ENCODE assay signal across 8 cellular contexts in genomic region chr19:12796146-12797071, GRCh38. TPM values are rescaled to one million over a fixed set of nuclear protein-coding genes. Genes with fewer than 3 reads are reported as not detected.
DNase-seq lines count a peak whose midpoint lies in the region; ATAC-seq and TF ChIP-seq lines count a peak whose summit lies in the region.

No MANE protein-coding gene starts in this region.

- POLR2A ChIA-PET in WTC11 (lab: Charles Lee) = interaction anchor here (0.6 to 1.7 kb wide), 5 partner anchors 18 to 917 kb away, joined by 3 to 12 read pairs (median 3); no protein-coding TSS in a partner anchor

- CTCF ChIA-PET in WTC11 (lab: Charles Lee) = interaction anchor here (0.5 to 14.0 kb wide), 20 partner anchors 10 to 138 kb away, joined by 3 to 341 read pairs (median 6); partner anchors contain the start of genes RNASEH2A and TRIR

- peak; percentile 67 for DNase-seq in GM13977 (ENCODE audit: low spot score)
- peak; percentile 56 for DNase-seq in NCI-H226
- DNase-seq in WTC11 (ENCODE audit: low spot score) = peak; percentile 86
- peak; percentile 78 for DNase-seq in cerebellum (ENCODE audit: low spot score)
- DNase-seq in kidney tubule cell (ENCODE audit: low spot score) = peak; percentile 84
- DNase-seq in stimulated activated CD4-positive, alpha-beta T cell treated with anti-CD3 and anti-CD28 coated beads, Interleukin-2, amount 100 ng/mL, for 24 hours = peak; percentile 79 to 80
- DNase-seq in COLO829 (ENCODE audit: low spot score) = no peak

- H3K27ac ChIP-seq in 22Rv1 = peak overlapping the region; percentile 98

- TF ChIP-seq CTCF in 22Rv1 (IDR thresholded peaks at IDR 0.05) (peak; percentile 92), GM13977 (IDR thresholded peaks at IDR 0.05; ENCODE audit: extremely low read depth, insufficient read depth, missing control alignments) (peak; percentile 98), WTC11 (IDR thresholded peaks at IDR 0.05) (peak; percentile 84)

- in situ Hi-C loops in GM13977 (cut with MboI; ENCODE audit: low pct_unique_long_range_greater_than_20kb, low sequenced_read_pairs, unreplicated experiment) = no loop called here

- peak overlapping the region; percentile 43; the same call in 1 of the 2 replicates for H3K4me3 Mint-ChIP-seq in WTC11

- peak; percentile 67 for ATAC-seq in WTC11

- H3K4me1 Mint-ChIP-seq in WTC11 = peaks cover 26% of the 10 kb centered on the region

- peak overlapping the region; percentile 96 for H3K27ac Mint-ChIP-seq in WTC11

- H3K9me3 Mint-ChIP-seq in WTC11 = no peaks in the 10 kb centered on the region

- peaks cover 19% of the 10 kb centered on the region for H3K36me3 Mint-ChIP-seq in WTC11

- peaks cover 25% of the 10 kb centered on the region for H3K27me3 Mint-ChIP-seq in WTC11 (ENCODE audit: low read depth)

TF ChIP-seq in WTC11, 78 proteins besides CTCF, POLR2A, EP300 and RAD21:
- TF ChIP-seq MAX (CRISPR knock-in tag; IDR thresholded peaks at IDR 0.05) (no peak; the same call in 1 of the 2 replicates), PRDM15 (CRISPR knock-in tag; IDR thresholded peaks at IDR 0.05) (peak; percentile 68), TEAD4 (CRISPR knock-in tag; IDR thresholded peaks at IDR 0.05) (0 out of 2 replicates have a peak, but pooled peaks have one; percentile 34), HMGXB4 (CRISPR knock-in tag; IDR thresholded peaks at IDR 0.05) (no peak), TEAD1 (CRISPR knock-in tag; IDR thresholded peaks at IDR 0.05) (peak; percentile 74; the same call in 1 of the 2 replicates), ETV6 (CRISPR knock-in tag; IDR thresholded peaks at IDR 0.05) (peak; percentile 63; the same call in 1 of the 2 replicates)

RNA-seq across cellular contexts. Expression of gene JUNB, which starts 5.1 kb away (rescaled TPM):
- 6.6 to 11.5 TPM (median 10.2 TPM) in 3 replicates for total RNA-seq in WTC11 (2021)
- total RNA-seq in cerebellum = 9.0 TPM

RNA-seq across cellular contexts. Expression of gene PRDX2, which starts 5.2 kb away (rescaled TPM):
- total RNA-seq in WTC11 (2021) = 378 to 447 TPM (median 447 TPM) in 3 replicates
- 150 TPM for total RNA-seq in cerebellum

RNA-seq across cellular contexts. Expression of gene THSD8, which starts 5.5 kb away (rescaled TPM):
- total RNA-seq in WTC11 (2021) (30.1 to 50.2 TPM (median 47.0 TPM) in 3 replicates), cerebellum (not detected)

RNA-seq across cellular contexts. Expression of gene RNASEH2A, which starts 10.0 kb away (rescaled TPM):
- total RNA-seq in WTC11 (2021) (71.3 to 78.2 TPM (median 72.9 TPM) in 3 replicates), cerebellum (13.6 TPM)

RNA-seq across cellular contexts. Expression of gene HOOK2, which starts 21.1 kb away (rescaled TPM):
- total RNA-seq in WTC11 (2021) = 70.0 to 83.3 TPM (median 81.4 TPM) in 3 replicates
- 21.7 TPM for total RNA-seq in cerebellum

Comparison
In these comparisons a context has a peak if more than half of its experiments do, and no peak if none do; other contexts are left out.
1. RNA of gene THSD8, which starts 5.5 kb away (total RNA-seq): 30.1 to 50.2 TPM in WTC11; not detected in cerebellum (single experiment); every median in the first group is over 10 times any median in the second.
2. Peak in every context shown above with its lines, with median percentiles within 50 percentile points of each other: CTCF ChIP-seq.